In genomic region chr17:73394523-73395450, GRCh38 we compare ENCODE assay signal across 15 cellular contexts.
DNase-seq lines count a peak whose midpoint lies in the region; ATAC-seq and TF ChIP-seq lines count a peak whose summit lies in the region.
"Had no signal": no experiment of that assay in that cellular context is flagged by ENCODE, and none has a peak within 500 bp of the region (broad histone marks: within the 10 kb centered on the region; RNA-seq: fewer than 3 reads in every experiment).

No MANE protein-coding gene starts in this region.

- H3K4me1 ChIP-seq in neural progenitor cell (no peaks in the 10 kb centered on the region), gastroesophageal sphincter (no peaks in the 10 kb centered on the region)

- H3K27ac Mint-ChIP-seq in neural progenitor cell = peak overlapping the region; percentile 74
- H3K27ac Mint-ChIP-seq: activated naive CD4-positive, alpha-beta T cell treated with anti-CD3 and anti-CD28 coated beads, Interleukin-2, amount 50 U/mL, for 24 hours; memory B cell; natural killer cell treated with Interleukin-12 subunit alpha and Interleukin-12 subunit beta and Interleukin-15 and Interleukin-18, amount 100 ng/mL, for 72 hours had no signal

- H3K36me3 ChIP-seq in neural progenitor cell = no peaks in the 10 kb centered on the region
- no peaks in the 10 kb centered on the region for H3K36me3 ChIP-seq in gastroesophageal sphincter
- H3K36me3 ChIP-seq: esophagus squamous epithelium had no signal

- no peaks in the 10 kb centered on the region for H3K9me3 Mint-ChIP-seq in neural progenitor cell
- H3K9me3 Mint-ChIP-seq: activated naive CD4-positive, alpha-beta T cell treated with anti-CD3 and anti-CD28 coated beads, Interleukin-2, amount 50 U/mL, for 24 hours; memory B cell; natural killer cell treated with Interleukin-12 subunit alpha and Interleukin-12 subunit beta and Interleukin-15 and Interleukin-18, amount 100 ng/mL, for 72 hours had no signal

- no peak overlapping the region for H3K4me3 Mint-ChIP-seq in neural progenitor cell
- H3K4me3 Mint-ChIP-seq: activated naive CD4-positive, alpha-beta T cell treated with anti-CD3 and anti-CD28 coated beads, Interleukin-2, amount 50 U/mL, for 24 hours; memory B cell; natural killer cell treated with Interleukin-12 subunit alpha and Interleukin-12 subunit beta and Interleukin-15 and Interleukin-18, amount 100 ng/mL, for 72 hours had no signal

- TF ChIP-seq CTCF in neural progenitor cell (IDR thresholded peaks at IDR 0.05) (no peak), gastroesophageal sphincter (IDR thresholded peaks at IDR 0.05) (no peak)

- H3K27me3 ChIP-seq in neural progenitor cell (no peaks in the 10 kb centered on the region), gastroesophageal sphincter (no peaks in the 10 kb centered on the region)
- H3K27me3 ChIP-seq: esophagus squamous epithelium had no signal

- TF ChIP-seq POLR2A in gastroesophageal sphincter (IDR thresholded peaks at IDR 0.05) = no peak

- DNase-seq in DMS153 (lab: John Stamatoyannopoulos, UW) = peak; percentile 75
- peak; percentile 42 for DNase-seq in NCI-H1694 treated with DMSO at 0.1 percent for 48 hours (lab: John Stamatoyannopoulos, UW)
- peak; percentile 77 for DNase-seq in SK-N-DZ (ENCODE audit: low spot score)
- no peak for DNase-seq in neural progenitor cell (ENCODE audit: low spot score)
- DNase-seq in AG20443 (ENCODE audit: low spot score) = no peak
- no peak for DNase-seq in NCI-H146 treated with DMSO at 0.1 percent for 48 hours (lab: John Stamatoyannopoulos, UW; ENCODE audit: unreplicated experiment)
- DNase-seq in stimulated activated CD4-positive, alpha-beta T cell treated with anti-CD3 and anti-CD28 coated beads, Interleukin-4, amount 100 ng/mL, for 4 hours = no peak
- DNase-seq: activated CD4-positive, alpha-beta T cell treated with anti-CD3 and anti-CD28 coated beads, Interleukin-2, amount 50 U/mL, for 1 hour; activated T-cell treated with anti-CD3 and anti-CD28 coated beads for 4 hours; esophagus squamous epithelium; head of caudate nucleus had no signal

- H3K4me3 ChIP-seq in neural progenitor cell (no peak overlapping the region), gastroesophageal sphincter (no peak overlapping the region)
- H3K4me3 ChIP-seq: esophagus squamous epithelium had no signal

- no peak overlapping the region for H3K9ac ChIP-seq in neural progenitor cell

- peaks cover 1% of the 10 kb centered on the region for H3K27me3 Mint-ChIP-seq in neural progenitor cell (ENCODE audit: insufficient read depth, low read depth)
- H3K27me3 Mint-ChIP-seq: activated naive CD4-positive, alpha-beta T cell treated with anti-CD3 and anti-CD28 coated beads, Interleukin-2, amount 50 U/mL, for 24 hours; memory B cell; natural killer cell treated with Interleukin-12 subunit alpha and Interleukin-12 subunit beta and Interleukin-15 and Interleukin-18, amount 100 ng/mL, for 72 hours had no signal

- no peaks in the 10 kb centered on the region for H3F3A ChIP-seq in neural progenitor cell (ENCODE audit: low read depth)

- no peak overlapping the region for H2AFZ ChIP-seq in neural progenitor cell (replicated peaks)

- 71% methylated on average over 17 of the region's 24 CpGs; no CpG with 5 or more reads in 1 of the 2 donors for WGBS in gastroesophageal sphincter (ENCODE audit: low coverage in 1 of 2), 2 donors

- peaks cover 34% of the 10 kb centered on the region for H3K4me1 Mint-ChIP-seq in neural progenitor cell
- H3K4me1 Mint-ChIP-seq: activated naive CD4-positive, alpha-beta T cell treated with anti-CD3 and anti-CD28 coated beads, Interleukin-2, amount 50 U/mL, for 24 hours; memory B cell had no signal

- ATAC-seq in gastroesophageal sphincter = no peak
- ATAC-seq: natural killer cell treated with Interleukin-12 subunit alpha and Interleukin-12 subunit beta and Interleukin-15 and Interleukin-18, amount 100 ng/mL, for 72 hours had no signal

- TF ChIP-seq EP300 in gastroesophageal sphincter (IDR thresholded peaks at IDR 0.05) = no peak

- H3K79me2 ChIP-seq in neural progenitor cell (ENCODE audit: low read depth) = no peaks in the 10 kb centered on the region

- H3K9me3 ChIP-seq in neural progenitor cell (ENCODE audit: low read depth) = no peaks in the 10 kb centered on the region
- H3K9me3 ChIP-seq in gastroesophageal sphincter = no peaks in the 10 kb centered on the region
- H3K9me3 ChIP-seq: esophagus squamous epithelium had no signal

- no peak overlapping the region for H3K27ac ChIP-seq in neural progenitor cell
- no peak overlapping the region for H3K27ac ChIP-seq in gastroesophageal sphincter
- H3K27ac ChIP-seq: esophagus squamous epithelium had no signal

- H4K20me1 ChIP-seq in neural progenitor cell (ENCODE audit: low read depth) = peaks cover 6% of the 10 kb centered on the region

- H3K4me2 ChIP-seq in neural progenitor cell = no peak overlapping the region

- peaks cover 38% of the 10 kb centered on the region for H3K36me3 Mint-ChIP-seq in neural progenitor cell
- H3K36me3 Mint-ChIP-seq: natural killer cell treated with Interleukin-12 subunit alpha and Interleukin-12 subunit beta and Interleukin-15 and Interleukin-18, amount 100 ng/mL, for 72 hours had no signal

Comparison
In these comparisons a context has a peak if more than half of its experiments do, and no peak if none do; other contexts are left out.
1. DNase-seq: peak in DMS153 (single experiment), NCI-H1694 treated with DMSO at 0.1 percent for 48 hours (single experiment) and SK-N-DZ (single experiment); none in neural progenitor cell (single experiment), AG20443 (single experiment), NCI-H146 treated with DMSO at 0.1 percent for 48 hours (single experiment) and stimulated activated CD4-positive, alpha-beta T cell treated with anti-CD3 and anti-CD28 coated beads, Interleukin-4, amount 100 ng/mL, for 4 hours (0 of 2).